In the genomic region with DNA sequence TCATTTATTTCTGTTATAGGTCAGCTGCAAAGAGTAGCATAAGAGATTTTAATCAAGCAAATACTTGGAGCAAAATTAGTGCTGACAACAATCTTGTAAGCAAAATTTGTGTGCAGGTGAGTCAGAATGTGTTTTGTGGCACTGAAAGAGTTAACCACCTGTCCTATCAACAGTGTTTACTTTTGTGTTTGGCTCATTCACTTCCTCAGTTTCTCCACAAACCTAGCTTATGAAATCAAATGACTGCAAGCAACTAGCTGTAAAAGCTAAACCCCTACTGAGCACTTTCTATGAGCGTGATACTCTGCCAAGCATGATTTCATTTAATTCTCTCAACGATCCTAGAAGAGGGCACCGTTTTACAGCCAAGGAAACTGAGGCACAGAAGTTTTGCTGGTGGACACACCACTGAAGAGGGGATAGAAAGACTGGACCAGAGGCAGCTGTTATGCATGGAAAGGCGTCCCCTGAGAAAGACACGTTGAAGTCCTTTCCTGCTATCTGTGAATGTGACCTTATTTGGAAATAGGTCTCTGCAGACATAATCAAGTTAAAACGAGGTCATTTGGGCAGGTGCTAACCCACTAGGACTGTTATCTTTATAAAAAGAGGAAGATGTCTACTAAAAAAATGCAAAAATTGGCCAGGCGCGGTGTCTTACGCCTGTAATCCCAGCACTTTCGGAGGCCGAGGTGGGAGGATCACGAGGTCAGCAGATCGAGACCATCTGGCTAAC, we compare ENCODE assay signal across 23 cellular contexts. TPM values are rescaled to one million over a fixed set of nuclear protein-coding genes. Genes with fewer than 3 reads are reported as not detected.
A peak's percentile ranks its signal among the peaks of the same experiment; 100 is the strongest.
DNase-seq lines count a peak whose midpoint lies in the region; ATAC-seq and TF ChIP-seq lines count a peak whose summit lies in the region.
"Had no signal": no experiment of that assay in that cellular context is flagged by ENCODE, and none has a peak within 500 bp of the region (broad histone marks: within the 10 kb centered on the region; RNA-seq: fewer than 3 reads in every experiment).

No MANE protein-coding gene starts in this region.

- H3K27me3 Mint-ChIP-seq in activated CD4-positive, alpha-beta T cell treated with anti-CD3 and anti-CD28 coated beads for 36 hours, result no peaks in the 10 kb centered on the region
- H3K27me3 Mint-ChIP-seq in T-helper 17 cell, result no peaks in the 10 kb centered on the region
- H3K27me3 Mint-ChIP-seq: activated naive CD4-positive, alpha-beta T cell treated with anti-CD3 and anti-CD28 coated beads, Interleukin-2, amount 50 U/mL, for 24 hours had no signal

- H3K9me3 ChIP-seq in T-helper 17 cell (ENCODE audit: control insufficient read depth, low read length, poor library complexity, severe bottlenecking) (no peaks in the 10 kb centered on the region), iPS-20b (ENCODE audit: insufficient read depth, low read depth, low read length) (no peaks in the 10 kb centered on the region), upper lobe of right lung (no peaks in the 10 kb centered on the region), spleen (peaks cover 0 to 8% (median 0%) of the 10 kb centered on the region in 8 donors), body of pancreas (no peaks in the 10 kb centered on the region)
- H3K9me3 ChIP-seq: HAP-1, neutrophil had no signal

- H3K9me3 Mint-ChIP-seq in activated CD4-positive, alpha-beta T cell treated with anti-CD3 and anti-CD28 coated beads for 36 hours (ENCODE audit: low read depth), result peaks cover 3% of the 10 kb centered on the region

- peak overlapping the region; percentile 32 for H3K27ac Mint-ChIP-seq in activated CD4-positive, alpha-beta T cell treated with anti-CD3 and anti-CD28 coated beads for 36 hours
- peak overlapping the region; percentile 46 for H3K27ac Mint-ChIP-seq in T-helper 17 cell
- H3K27ac Mint-ChIP-seq: activated naive CD4-positive, alpha-beta T cell treated with anti-CD3 and anti-CD28 coated beads, Interleukin-2, amount 50 U/mL, for 24 hours had no signal

- H3K4me3 Mint-ChIP-seq in activated CD4-positive, alpha-beta T cell treated with anti-CD3 and anti-CD28 coated beads for 36 hours, result no peak overlapping the region
- H3K4me3 Mint-ChIP-seq in T-helper 17 cell, result peak overlapping the region; percentile 58
- H3K4me3 Mint-ChIP-seq: activated naive CD4-positive, alpha-beta T cell treated with anti-CD3 and anti-CD28 coated beads, Interleukin-2, amount 50 U/mL, for 24 hours had no signal

- H3K4me3 ChIP-seq in iPS-20b (ENCODE audit: low read length) (peak overlapping the region; percentile 11; the same call in 1 of the 2 replicates), upper lobe of right lung (no peak overlapping the region), spleen (no peak overlapping the region), body of pancreas (no peak overlapping the region)
- H3K4me3 ChIP-seq: HAP-1 had no signal

- H3K4me1 ChIP-seq in iPS-20b (ENCODE audit: insufficient read depth, low read length), result peaks cover 12% of the 10 kb centered on the region
- H3K4me1 ChIP-seq in upper lobe of right lung, result peaks cover 25% of the 10 kb centered on the region
- H3K4me1 ChIP-seq in spleen, result peaks cover 0 to 79% (median 46%) of the 10 kb centered on the region in 6 donors
- no peaks in the 10 kb centered on the region for H3K4me1 ChIP-seq in body of pancreas
- H3K4me1 ChIP-seq: HAP-1 had no signal

- TF ChIP-seq POLR2A in spleen (IDR thresholded peaks at IDR 0.05) (no peak), body of pancreas (IDR thresholded peaks at IDR 0.05) (no peak)

- H3K27me3 ChIP-seq in iPS-20b (ENCODE audit: insufficient read depth, low read length), result no peaks in the 10 kb centered on the region
- no peaks in the 10 kb centered on the region for H3K27me3 ChIP-seq in upper lobe of right lung
- H3K27me3 ChIP-seq in spleen (replicated peaks in 1 of 7), result no peaks in the 10 kb centered on the region
- no peaks in the 10 kb centered on the region for H3K27me3 ChIP-seq in body of pancreas
- H3K27me3 ChIP-seq: neutrophil had no signal

- intact Hi-C loops in activated CD4-positive, alpha-beta T cell treated with anti-CD3 and anti-CD28 coated beads for 36 hours (cut with DNase I, micrococcal nuclease), result no loop called here
- intact Hi-C loops in upper lobe of right lung (cut with DNase I) (no loop called here), spleen (cut with DNase I; ENCODE audit: low total_unique reads) (no loop called here), body of pancreas (cut with DNase I) (loop anchor here (10.0 kb wide), 1 partner anchor 62 kb away; no protein-coding TSS in a partner anchor)

- no peak overlapping the region for H3K27ac ChIP-seq in iPS-20b (ENCODE audit: low read length)
- H3K27ac ChIP-seq in upper lobe of right lung, result no peak overlapping the region
- peak overlapping the region in 4 of 8 donors; percentile 45 to 75 (median 68) for H3K27ac ChIP-seq in spleen
- H3K27ac ChIP-seq in body of pancreas, result no peak overlapping the region
- H3K27ac ChIP-seq: neutrophil had no signal

- peaks cover 17% of the 10 kb centered on the region for H3K36me3 Mint-ChIP-seq in activated CD4-positive, alpha-beta T cell treated with anti-CD3 and anti-CD28 coated beads for 36 hours (ENCODE audit: low read depth)
- peaks cover 3% of the 10 kb centered on the region for H3K36me3 Mint-ChIP-seq in T-helper 17 cell (ENCODE audit: low read depth)

- WGBS in spleen, 5 donors, result 59 to 81% (median 72%) methylated on average over 13 of the region's 13 CpGs
- WGBS in body of pancreas, 2 donors, result 67 to 72% methylated on average over 13 of the region's 13 CpGs

- no peaks in the 10 kb centered on the region for H3K36me3 ChIP-seq in iPS-20b (ENCODE audit: insufficient read depth, low read depth, low read length)
- no peaks in the 10 kb centered on the region for H3K36me3 ChIP-seq in upper lobe of right lung
- H3K36me3 ChIP-seq in spleen, result peaks cover 0 to 11% (median 0%) of the 10 kb centered on the region in 6 donors
- no peaks in the 10 kb centered on the region for H3K36me3 ChIP-seq in body of pancreas (replicated peaks in 1 of 2; ENCODE audit: insufficient read depth in 1 of 2, low read depth in 2 of 2)
- H3K36me3 ChIP-seq: HAP-1, neutrophil had no signal

- POLR2A ChIA-PET in activated CD4-positive, alpha-beta T cell treated with anti-CD3 and anti-CD28 coated beads for 36 hours (lab: Charles Lee), result interaction anchor here (0.6 kb wide), 1 partner anchor 251 kb away, joined by 5 read pairs; no protein-coding TSS in a partner anchor

- no peak overlapping the region for H3K9ac ChIP-seq in iPS-20b (ENCODE audit: low read depth, low read length)

- no peak for TF ChIP-seq CTCF in upper lobe of right lung (IDR thresholded peaks at IDR 0.05)
- no peak for TF ChIP-seq CTCF in spleen (IDR thresholded peaks at IDR 0.05 in 8 of 11, conservative IDR thresholded peaks at IDR 0.05 in 3 of 11)
- no peak for TF ChIP-seq CTCF in body of pancreas (IDR thresholded peaks at IDR 0.05)

- H3K4me1 Mint-ChIP-seq in activated CD4-positive, alpha-beta T cell treated with anti-CD3 and anti-CD28 coated beads for 36 hours, result peaks cover 67% of the 10 kb centered on the region
- peaks cover 34% of the 10 kb centered on the region for H3K4me1 Mint-ChIP-seq in T-helper 17 cell

- no peak for DNase-seq in activated CD4-positive, alpha-beta T cell treated with anti-CD3 and anti-CD28 coated beads for 36 hours
- no peak for DNase-seq in activated CD4-positive, alpha-beta T cell treated with anti-CD3 and anti-CD28 coated beads for 48 hours
- no peak for DNase-seq in T-helper 17 cell
- no peak for DNase-seq in upper lobe of right lung
- no peak for DNase-seq in spleen
- no peak for DNase-seq in activated T-cell treated with anti-CD3 and anti-CD28 coated beads for 4 hours
- DNase-seq in body of pancreas, result no peak
- DNase-seq: 8988T; activated CD4-positive, alpha-beta T cell treated with anti-CD3 and anti-CD28 coated beads for 1 hour; AML-193; anterior cingulate cortex; dermis blood vessel endothelial cell; DMS53; NCI-H1092; NCI-H187 treated with DMSO at 0.1 percent for 48 hours; NCI-H526 treated with DMSO at 0.1 percent for 48 hours; substantia nigra; T1000 had no signal

- ATAC-seq in activated CD4-positive, alpha-beta T cell treated with anti-CD3 and anti-CD28 coated beads for 36 hours, result no peak
- peak; percentile 48 for ATAC-seq in T-helper 17 cell
- peak; percentile 44 for ATAC-seq in upper lobe of right lung
- no peak for ATAC-seq in body of pancreas

- CTCF ChIA-PET in activated CD4-positive, alpha-beta T cell treated with anti-CD3 and anti-CD28 coated beads for 36 hours (lab: Charles Lee), result interaction anchor here (1.0 to 1.9 kb wide), 2 partner anchors 10 to 76 kb away, joined by 5 to 6 read pairs; no protein-coding TSS in a partner anchor

RNA-seq across cellular contexts. Expression of a gene that starts 31.8 kb away (rescaled TPM):
- total RNA-seq in activated CD4-positive, alpha-beta T cell treated with anti-CD3 and anti-CD28 coated beads for 36 hours, result 100 to 1,000 TPM in 1 of 2 experiments, 10 to 100 TPM in 1; 96.2 to 173 TPM
- 100 to 1,000 TPM; 160 to 169 TPM for total RNA-seq in T-helper 17 cell
- 53.8 TPM for total RNA-seq in upper lobe of right lung
- 100 to 1,000 TPM; 137 to 494 (median 229) TPM for total RNA-seq in spleen
- 10 to 100 TPM; 26.0 to 39.4 (median 26.5) TPM for polyA plus RNA-seq in spleen
- total RNA-seq in body of pancreas, result 10 to 100 TPM; 10.9 to 56.0 TPM
- total RNA-seq: LHCN-M2 had no signal

Comparison
In these comparisons a context has a peak if more than half of its experiments do, and no peak if none do; other contexts are left out.
1. ATAC-seq: peak in T-helper 17 cell (single experiment) and upper lobe of right lung (single experiment); none in activated CD4-positive, alpha-beta T cell treated with anti-CD3 and anti-CD28 coated beads for 36 hours (single experiment) and body of pancreas (single experiment).